In the genomic region with DNA sequence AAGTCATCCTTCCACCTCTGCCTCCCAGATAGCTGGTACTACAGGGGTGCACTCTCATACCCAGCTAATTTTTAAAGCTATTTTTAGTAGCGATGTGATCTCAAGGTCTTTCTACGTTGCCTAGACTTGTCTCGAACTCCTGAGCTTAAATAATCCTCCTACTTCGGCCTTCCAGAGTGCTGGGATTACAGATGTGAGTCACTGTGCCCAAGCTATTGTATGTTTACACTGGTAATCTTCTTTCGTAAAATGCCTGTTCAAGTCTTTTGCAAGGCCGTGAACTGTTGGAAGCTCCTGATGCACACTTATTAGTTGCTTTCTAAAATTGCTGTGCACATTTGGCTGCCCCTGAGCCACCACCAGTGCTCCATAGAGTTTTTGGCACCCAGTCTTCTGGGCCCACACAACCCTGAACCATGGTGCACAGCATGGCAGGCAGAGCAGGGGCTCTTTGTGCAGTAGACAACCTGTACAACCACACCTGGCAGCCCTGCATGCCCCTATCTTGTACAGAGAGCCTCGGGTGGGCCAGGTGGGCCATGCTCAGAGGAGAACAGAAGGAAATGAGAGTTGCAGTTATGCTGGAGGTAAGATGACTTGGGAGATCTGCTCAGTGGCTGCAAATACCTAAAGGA, we compare ENCODE assay signal across 31 cellular contexts. TPM values are rescaled to one million over a fixed set of nuclear protein-coding genes. Genes with fewer than 3 reads are reported as not detected.
A peak's percentile ranks its signal among the peaks of the same experiment; 100 is the strongest.
DNase-seq lines count a peak whose midpoint lies in the region; ATAC-seq and TF ChIP-seq lines count a peak whose summit lies in the region.
"Had no signal": no experiment of that assay in that cellular context is flagged by ENCODE, and none has a peak within 500 bp of the region (broad histone marks: within the 10 kb centered on the region; RNA-seq: fewer than 3 reads in every experiment).

No MANE protein-coding gene starts in this region.

- H3K4me1 Mint-ChIP-seq in dendritic cell treated with granulocyte-macrophage colony-stimulating factor and Interleukin-4, amounts not matched to agents 40 ng/mL and 50 ng/mL, for 4 days (ENCODE audit: low read depth) = peaks cover 19% of the 10 kb centered on the region
- peaks cover 52% of the 10 kb centered on the region for H3K4me1 Mint-ChIP-seq in mesothelial cell of epicardium
- H3K4me1 Mint-ChIP-seq: naive thymus-derived CD4-positive, alpha-beta T cell; T-helper 17 cell had no signal

- TF ChIP-seq CTCF in cardiac muscle cell (IDR thresholded peaks at IDR 0.05; ENCODE audit: low read depth, low read length) (no peak), mesothelial cell of epicardium (IDR thresholded peaks at IDR 0.05; ENCODE audit: unreplicated experiment) (no peak)

- intact Hi-C loops in left cardiac atrium (cut with DNase I) = no loop called here
- intact Hi-C loops in dendritic cell treated with granulocyte-macrophage colony-stimulating factor and Interleukin-4, amounts not matched to agents 40 ng/mL and 50 ng/mL, for 4 days (cut with micrococcal nuclease) = no loop called here

- H3K27ac Mint-ChIP-seq in dendritic cell treated with granulocyte-macrophage colony-stimulating factor and Interleukin-4, amounts not matched to agents 40 ng/mL and 50 ng/mL, for 4 days = peak overlapping the region; percentile 26
- H3K27ac Mint-ChIP-seq in mesothelial cell of epicardium = peak overlapping the region; percentile 54
- H3K27ac Mint-ChIP-seq: activated naive CD4-positive, alpha-beta T cell treated with anti-CD3 and anti-CD28 coated beads for 36 hours; CD4-positive, alpha-beta T cell; T-helper 17 cell had no signal

- no peaks in the 10 kb centered on the region for H3K36me3 Mint-ChIP-seq in dendritic cell treated with granulocyte-macrophage colony-stimulating factor and Interleukin-4, amounts not matched to agents 40 ng/mL and 50 ng/mL, for 4 days (ENCODE audit: low read depth)
- no peaks in the 10 kb centered on the region for H3K36me3 Mint-ChIP-seq in mesothelial cell of epicardium
- H3K36me3 Mint-ChIP-seq: naive thymus-derived CD4-positive, alpha-beta T cell had no signal

- peak overlapping the region; percentile 54 for H3K27ac ChIP-seq in cardiac muscle cell
- H3K27ac ChIP-seq: adrenal gland, brain microvascular endothelial cell, PC-9, skin epidermis had no signal

- H3K4me3 ChIP-seq in cardiac muscle cell = no peak overlapping the region
- H3K4me3 ChIP-seq: adrenal gland, heart left ventricle, PC-9, skin epidermis had no signal

- no peak overlapping the region for H3K4me3 Mint-ChIP-seq in dendritic cell treated with granulocyte-macrophage colony-stimulating factor and Interleukin-4, amounts not matched to agents 40 ng/mL and 50 ng/mL, for 4 days
- peak overlapping the region; percentile 24 for H3K4me3 Mint-ChIP-seq in mesothelial cell of epicardium
- H3K4me3 Mint-ChIP-seq: activated naive CD4-positive, alpha-beta T cell treated with anti-CD3 and anti-CD28 coated beads for 36 hours; CD4-positive, alpha-beta T cell; naive thymus-derived CD4-positive, alpha-beta T cell; T-helper 17 cell had no signal

- no peaks in the 10 kb centered on the region for H3K36me3 ChIP-seq in cardiac muscle cell
- H3K36me3 ChIP-seq: adrenal gland, brain microvascular endothelial cell, heart left ventricle had no signal

- peaks cover 6% of the 10 kb centered on the region for H3K9me3 Mint-ChIP-seq in dendritic cell treated with granulocyte-macrophage colony-stimulating factor and Interleukin-4, amounts not matched to agents 40 ng/mL and 50 ng/mL, for 4 days
- no peaks in the 10 kb centered on the region for H3K9me3 Mint-ChIP-seq in mesothelial cell of epicardium
- H3K9me3 Mint-ChIP-seq: activated naive CD4-positive, alpha-beta T cell treated with anti-CD3 and anti-CD28 coated beads for 36 hours; CD4-positive, alpha-beta T cell had no signal

- ATAC-seq in left cardiac atrium (no peak), GM18520 (IDR thresholded peaks at IDR 0.05; ENCODE audit: unreplicated experiment) (no peak)
- ATAC-seq: heart left ventricle; naive thymus-derived CD4-positive, alpha-beta T cell; stimulated activated naive CD8-positive, alpha-beta T cell treated with anti-CD3 and anti-CD28 coated beads, Interleukin-15, Interleukin-2, amounts not matched to agents 100 U/mL and 50 U/mL, for 24 hours; T-helper 17 cell had no signal

- no peaks in the 10 kb centered on the region for H3K27me3 ChIP-seq in cardiac muscle cell
- H3K27me3 ChIP-seq: adrenal gland had no signal

- DNase-seq in cardiac muscle cell (ENCODE audit: low read depth in 1 of 2, low spot score in 1 of 2) (no peak), left cardiac atrium (no peak), mesothelial cell of epicardium (ENCODE audit: low spot score in 2 of 2, unreplicated experiment in 2 of 2) (no peak), NCI-H187 treated with DMSO at 0.1 percent for 48 hours (lab: John Stamatoyannopoulos, UW) (no peak), NCI-H1105 treated with DMSO at 0.1 percent for 48 hours (lab: John Stamatoyannopoulos, UW) (no peak)
- DNase-seq in stimulated activated CD4-positive, alpha-beta T cell treated with anti-CD3 and anti-CD28 coated beads, Interleukin-15, amount 100 ng/mL, for 24 hours = no peak
- DNase-seq: activated CD4-positive, alpha-beta T cell treated with anti-CD3 and anti-CD28 coated beads, Interleukin-2, amount 50 U/mL, for 48 hours; activated CD4-positive, CD25-positive, alpha-beta regulatory T cell treated with anti-CD3 and anti-CD28 coated beads, Interleukin-2, amount 50 U/mL, for 72 hours; activated naive CD4-positive, alpha-beta T cell treated with anti-CD3 and anti-CD28 coated beads for 36 hours; adrenal gland; brain microvascular endothelial cell; CD4-positive, alpha-beta T cell; effector CD4-positive, alpha-beta T cell; heart left ventricle; kidney; naive thymus-derived CD4-positive, alpha-beta T cell; NCI-H1417; NCI-H2029 treated with DMSO at 0.1 percent for 48 hours; NCI-H524 treated with DMSO at 0.1 percent for 48 hours; NK-92 treated with Interleukin-12 subunit alpha and Interleukin-12 subunit beta, amount 100 ng/mL, for 24 hours; PC-9; SHP77; stimulated activated naive CD8-positive, alpha-beta T cell treated with anti-CD3 and anti-CD28 coated beads, Interleukin-15, Interleukin-2, amounts not matched to agents 100 U/mL and 50 U/mL, for 24 hours; T-helper 17 cell had no signal

- peaks cover 32% of the 10 kb centered on the region for H3K4me1 ChIP-seq in cardiac muscle cell (ENCODE audit: low read depth)
- H3K4me1 ChIP-seq: adrenal gland, heart left ventricle had no signal

- H3K27me3 Mint-ChIP-seq in dendritic cell treated with granulocyte-macrophage colony-stimulating factor and Interleukin-4, amounts not matched to agents 40 ng/mL and 50 ng/mL, for 4 days = peaks cover 16% of the 10 kb centered on the region
- H3K27me3 Mint-ChIP-seq in mesothelial cell of epicardium (ENCODE audit: low read depth) = peaks cover 3% of the 10 kb centered on the region

- H3K9me3 ChIP-seq in cardiac muscle cell (ENCODE audit: low read depth) = no peaks in the 10 kb centered on the region
- H3K9me3 ChIP-seq: adrenal gland, heart left ventricle had no signal

RNA-seq across cellular contexts. Expression of a gene that starts 33.3 kb away (rescaled TPM):
- total RNA-seq in cardiac muscle cell (12.6 and 14.4 TPM in 2 replicates), left cardiac atrium (1 to 10 TPM; 8.8 to 9.6 TPM), mesothelial cell of epicardium (16.2 to 17.9 TPM (median 16.3 TPM) in 3 replicates)
- polyA plus RNA-seq in cardiac muscle cell = 38.6 and 45.2 TPM in 2 replicates

RNA-seq across cellular contexts. Expression of a gene that starts 48.2 kb away (rescaled TPM):
- 0.15 TPM in 1 of 2 replicates, not detected in the other for total RNA-seq in cardiac muscle cell
- 0.09 and 0.47 TPM in 2 replicates for polyA plus RNA-seq in cardiac muscle cell
- under 1 TPM in 1 of 2 donors, not detected in 1; 0.13 TPM for total RNA-seq in left cardiac atrium
- 0.52 to 0.86 TPM (median 0.67 TPM) in 3 replicates for total RNA-seq in mesothelial cell of epicardium
- total RNA-seq: activated naive CD4-positive, alpha-beta T cell treated with anti-CD3 and anti-CD28 coated beads for 36 hours; CD4-positive, alpha-beta T cell; heart left ventricle; M059J; naive thymus-derived CD4-positive, alpha-beta T cell; T-helper 17 cell had no signal
- polyA plus RNA-seq: heart left ventricle; naive thymus-derived CD4-positive, alpha-beta T cell had no signal

RNA-seq across cellular contexts. Expression of a gene that starts 48.3 kb away (rescaled TPM):
- total RNA-seq in cardiac muscle cell (20.3 and 23.6 TPM in 2 replicates), left cardiac atrium (1 to 10 TPM; 4.2 to 5.7 TPM), mesothelial cell of epicardium (8.4 to 10.4 TPM (median 8.5 TPM) in 3 replicates)
- polyA plus RNA-seq in cardiac muscle cell = 7.2 and 8.0 TPM in 2 replicates
- total RNA-seq: activated naive CD4-positive, alpha-beta T cell treated with anti-CD3 and anti-CD28 coated beads for 36 hours; CD4-positive, alpha-beta T cell; naive thymus-derived CD4-positive, alpha-beta T cell; PC-9; T-helper 17 cell had no signal
- polyA plus RNA-seq: naive thymus-derived CD4-positive, alpha-beta T cell had no signal

RNA-seq across cellular contexts. Expression of a gene that starts 49.4 kb away (rescaled TPM):
- total RNA-seq in cardiac muscle cell (0.03 and 0.04 TPM in 2 replicates), left cardiac atrium (not detected), mesothelial cell of epicardium (0.25 to 0.32 TPM (median 0.29 TPM) in 3 replicates)
- 0.02 TPM in 1 of 2 replicates, not detected in the other for polyA plus RNA-seq in cardiac muscle cell
- total RNA-seq: A172; CD4-positive, alpha-beta T cell; heart left ventricle; lower leg skin; omental fat pad; PC-9; T-helper 17 cell had no signal
- polyA plus RNA-seq: heart left ventricle; naive thymus-derived CD4-positive, alpha-beta T cell had no signal
